ENCODE assay signal across 23 cellular contexts in genomic region chr4:66636321-66636720, GRCh38.
DNase-seq lines count a peak whose midpoint lies in the region; ATAC-seq, FAIRE-seq and TF ChIP-seq lines count a peak whose summit lies in the region.
"Had no signal": no experiment of that assay in that cellular context is flagged by ENCODE, and none has a peak within 500 bp of the region (broad histone marks: within the 10 kb centered on the region; RNA-seq: fewer than 3 reads in every experiment).

No MANE protein-coding gene starts in this region.

- no peaks in the 10 kb centered on the region for H3K9me3 Mint-ChIP-seq in brain
- H3K9me3 Mint-ChIP-seq in activated CD8-positive, alpha-beta T cell treated with anti-CD3 and anti-CD28 coated beads for 36 hours: no peaks in the 10 kb centered on the region

- no peak overlapping the region for H3K27ac ChIP-seq in uterus

- no peak for TF ChIP-seq POLR2A in uterus (IDR thresholded peaks at IDR 0.05)

- peak; percentile 53 to 65 for DNase-seq in HAP-1 (ENCODE audit: low spot score in 2 of 2)
- peak; percentile 23 to 58 for DNase-seq in NCI-H446 (lab: John Stamatoyannopoulos, UW)
- no peak for DNase-seq in urothelium cell line (ENCODE audit: low spot score)
- no peak for DNase-seq in uterus
- no peak for DNase-seq in activated CD8-positive, alpha-beta T cell treated with anti-CD3 and anti-CD28 coated beads for 36 hours
- DNase-seq in AG08396 (ENCODE audit: low spot score): no peak
- DNase-seq: C1 segment of cervical spinal cord; Caco-2; CD8-positive, alpha-beta T cell; IMR-90; KG1; MG63; NCI-H1105 treated with DMSO at 0.1 percent for 48 hours; NCI-H146; NCI-H1930; NCI-H345; NCI-H524 treated with DMSO at 0.1 percent for 48 hours; Right ventricle myocardium superior; RPMI8226 had no signal

- H3K4me3 ChIP-seq in HAP-1: no peak overlapping the region
- H3K4me3 ChIP-seq in uterus: no peak overlapping the region
- H3K4me3 ChIP-seq: MG63 had no signal

- no peaks in the 10 kb centered on the region for H3K36me3 ChIP-seq in HAP-1 (replicated peaks)
- H3K36me3 ChIP-seq in uterus: no peaks in the 10 kb centered on the region
- H3K36me3 ChIP-seq: MG63 had no signal

- H3K27me3 ChIP-seq in HAP-1 (ENCODE audit: low read depth): no peaks in the 10 kb centered on the region
- H3K27me3 ChIP-seq in uterus: no peaks in the 10 kb centered on the region
- H3K27me3 ChIP-seq: MG63 had no signal

- ATAC-seq in activated CD8-positive, alpha-beta T cell treated with anti-CD3 and anti-CD28 coated beads for 36 hours: no peak
- ATAC-seq: CD8-positive, alpha-beta T cell; HCT116 had no signal

- peak; percentile 17 for FAIRE-seq in urothelium cell line (lab: Jason Lieb, UNC)
- FAIRE-seq: A204.1, H1 had no signal

- no peaks in the 10 kb centered on the region for H3K36me3 Mint-ChIP-seq in brain
- no peaks in the 10 kb centered on the region for H3K36me3 Mint-ChIP-seq in activated CD8-positive, alpha-beta T cell treated with anti-CD3 and anti-CD28 coated beads for 36 hours (ENCODE audit: low read depth)
- H3K36me3 Mint-ChIP-seq: CD8-positive, alpha-beta T cell had no signal

- in situ Hi-C loops in HAP-1 (cut with MboI; ENCODE audit: low sequenced_read_pairs): no loop called here

- no peak overlapping the region for H3K4me3 Mint-ChIP-seq in brain
- no peak overlapping the region for H3K4me3 Mint-ChIP-seq in activated CD8-positive, alpha-beta T cell treated with anti-CD3 and anti-CD28 coated beads for 36 hours
- H3K4me3 Mint-ChIP-seq: CD8-positive, alpha-beta T cell had no signal

- CTCF ChIA-PET in activated CD8-positive, alpha-beta T cell treated with anti-CD3 and anti-CD28 coated beads for 36 hours (lab: Charles Lee): no interaction called here

- POLR2A ChIA-PET in activated CD8-positive, alpha-beta T cell treated with anti-CD3 and anti-CD28 coated beads for 36 hours (lab: Charles Lee): no interaction called here

- peaks cover 24% of the 10 kb centered on the region for H3K4me1 ChIP-seq in HAP-1
- H3K4me1 ChIP-seq in uterus: no peaks in the 10 kb centered on the region
- H3K4me1 ChIP-seq: Caco-2 had no signal

- H3K27me3 Mint-ChIP-seq in brain: no peaks in the 10 kb centered on the region
- H3K27me3 Mint-ChIP-seq in activated CD8-positive, alpha-beta T cell treated with anti-CD3 and anti-CD28 coated beads for 36 hours: no peaks in the 10 kb centered on the region

- intact Hi-C loops in uterus (cut with DNase I; ENCODE audit: low total_unique reads): no loop called here
- intact Hi-C loops in activated CD8-positive, alpha-beta T cell treated with anti-CD3 and anti-CD28 coated beads for 36 hours (cut with micrococcal nuclease): no loop called here

- peaks cover 45% of the 10 kb centered on the region for H3K4me1 Mint-ChIP-seq in brain
- H3K4me1 Mint-ChIP-seq in activated CD8-positive, alpha-beta T cell treated with anti-CD3 and anti-CD28 coated beads for 36 hours (ENCODE audit: low read depth): no peaks in the 10 kb centered on the region

- TF ChIP-seq CTCF in brain (conservative IDR thresholded peaks at IDR 0.05) (no peak), uterus (IDR thresholded peaks at IDR 0.05) (no peak)
- TF ChIP-seq CTCF in activated CD8-positive, alpha-beta T cell treated with anti-CD3 and anti-CD28 coated beads for 36 hours (IDR thresholded peaks at IDR 0.05): no peak

- H3K9me3 ChIP-seq in HAP-1 (no peaks in the 10 kb centered on the region), uterus (no peaks in the 10 kb centered on the region)
- H3K9me3 ChIP-seq: Caco-2, MG63 had no signal

- H3K27ac Mint-ChIP-seq in brain: peak overlapping the region in 3 of 5 experiments; percentile 2 to 58 (median 43)
- H3K27ac Mint-ChIP-seq in activated CD8-positive, alpha-beta T cell treated with anti-CD3 and anti-CD28 coated beads for 36 hours: no peak overlapping the region
- H3K27ac Mint-ChIP-seq: CD8-positive, alpha-beta T cell had no signal

Comparison
In these comparisons a context has a peak if more than half of its experiments do, and no peak if none do; other contexts are left out.
1. DNase-seq: peak in HAP-1 (2 of 2) and NCI-H446 (2 of 2); none in urothelium cell line (single experiment), uterus (0 of 2), activated CD8-positive, alpha-beta T cell treated with anti-CD3 and anti-CD28 coated beads for 36 hours (single experiment) and AG08396 (single experiment).